ENCODE assay signal across 20 cellular contexts in the genomic region with DNA sequence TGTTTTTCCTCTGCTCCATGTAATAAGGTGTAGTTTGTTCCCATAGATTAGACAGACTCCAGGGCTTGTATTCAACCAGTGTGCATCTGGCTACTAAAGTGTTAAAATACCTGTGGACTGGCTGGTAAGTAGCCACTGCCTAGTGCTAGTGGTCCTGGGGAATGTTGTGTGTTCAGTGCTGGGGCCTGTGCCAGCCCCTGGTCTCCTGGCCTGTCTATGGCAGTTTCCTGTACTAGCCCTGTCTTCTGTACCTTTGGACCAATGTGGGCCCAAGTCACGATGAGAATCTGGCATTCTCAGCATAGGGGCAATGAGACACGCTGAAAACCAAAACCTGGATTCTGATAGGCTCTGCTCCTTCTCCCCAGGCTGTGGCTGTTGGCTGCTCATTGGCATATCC.
DNase-seq lines count a peak whose midpoint lies in the region; ATAC-seq, FAIRE-seq and TF ChIP-seq lines count a peak whose summit lies in the region.
"Had no signal": no experiment of that assay in that cellular context is flagged by ENCODE, and none has a peak within 500 bp of the region (broad histone marks: within the 10 kb centered on the region; RNA-seq: fewer than 3 reads in every experiment).

No MANE protein-coding gene starts in this region.

- no peak for TF ChIP-seq EP300 in H1 (IDR thresholded peaks at IDR 0.05; ENCODE audit: borderline replicate concordance in 1 of 2, low read depth in 2 of 2, low read length in 2 of 2)

- H2BK12ac ChIP-seq in H1 (ENCODE audit: low read depth, low read length) (no peak overlapping the region), neuronal stem cell (ENCODE audit: low read length) (no peak overlapping the region)

- H3K4me2 ChIP-seq in H1 (ENCODE audit: insufficient read depth in 1 of 2, low read depth in 2 of 2, low read length in 2 of 2) (no peak overlapping the region), neuronal stem cell (ENCODE audit: insufficient read depth, low read length, poor library complexity, severe bottlenecking) (no peak overlapping the region)

- TF ChIP-seq RAD21 in H1 (IDR thresholded peaks at IDR 0.05 in 1 of 2, conservative IDR thresholded peaks at IDR 0.05 in 1 of 2; ENCODE audit: low read depth in 2 of 2, low read length in 2 of 2), result no peak

- no peaks in the 10 kb centered on the region for H4K20me1 ChIP-seq in H1 (replicated peaks in 1 of 2; ENCODE audit: control insufficient read depth in 1 of 2, insufficient read depth in 2 of 2, low read length in 2 of 2)

- no peak overlapping the region for H3K4me3 Mint-ChIP-seq in WTC11

- H3K27me3 ChIP-seq in H1 (replicated peaks in 1 of 4; ENCODE audit: control insufficient read depth in 3 of 4, extremely low read depth in 1 of 4, insufficient read depth in 3 of 4, low read length in 3 of 4) (no peaks in the 10 kb centered on the region), neuronal stem cell (ENCODE audit: control insufficient read depth in 3 of 3, insufficient read depth in 3 of 3, low read depth in 1 of 3, low read length in 3 of 3) (no peaks in the 10 kb centered on the region), thyroid gland (no peaks in the 10 kb centered on the region)
- H3K27me3 ChIP-seq: BE2C had no signal

- H3K27ac Mint-ChIP-seq in WTC11, result peak overlapping the region; percentile 24

- no peaks in the 10 kb centered on the region for H3K27me3 Mint-ChIP-seq in WTC11 (ENCODE audit: low read depth)

- H4K8ac ChIP-seq in H1 (ENCODE audit: extremely low read depth, insufficient read depth, low read length) (no peak overlapping the region), neuronal stem cell (ENCODE audit: low read depth, low read length) (no peak overlapping the region)

- ATAC-seq in WTC11 (no peak), HG03469 (IDR thresholded peaks at IDR 0.05; ENCODE audit: unreplicated experiment) (no peak), GM19328 (IDR thresholded peaks at IDR 0.05; ENCODE audit: unreplicated experiment) (no peak)
- ATAC-seq: Panc1 had no signal

- H3K36me3 Mint-ChIP-seq in WTC11, result peaks cover 9% of the 10 kb centered on the region

- H3K23me2 ChIP-seq in H1 (ENCODE audit: low read depth, low read length), result no peaks in the 10 kb centered on the region

- H2AFZ ChIP-seq in H1 (ENCODE audit: low read length), result no peak overlapping the region
- H2AFZ ChIP-seq in neuronal stem cell (ENCODE audit: low read length), result no peak overlapping the region

- H3K9ac ChIP-seq in H1 (replicated peaks in 1 of 4; ENCODE audit: extremely low read depth in 1 of 4, low read depth in 3 of 4, low read length in 3 of 4), result no peak overlapping the region
- no peak overlapping the region for H3K9ac ChIP-seq in neuronal stem cell (ENCODE audit: low read depth, low read length, poor library complexity)

- H4K5ac ChIP-seq in H1 (ENCODE audit: insufficient read length, low read depth, low read length), result no peak overlapping the region

- no peak overlapping the region for H3K14ac ChIP-seq in H1 (ENCODE audit: insufficient read length)
- no peak overlapping the region for H3K14ac ChIP-seq in neuronal stem cell (ENCODE audit: low read length)

- H3K27ac ChIP-seq in H1 (ENCODE audit: low read depth, low read length) (no peak overlapping the region), neuronal stem cell (replicated peaks; ENCODE audit: low read length) (no peak overlapping the region), thyroid gland (peak overlapping the region in 1 of 3 donors; percentile 47)

- no peak for TF ChIP-seq POLR2A in H1 (IDR thresholded peaks at IDR 0.05; ENCODE audit: control extremely low read depth in 1 of 2, low read depth in 2 of 2, low read length in 2 of 2)
- TF ChIP-seq POLR2A in thyroid gland (IDR thresholded peaks at IDR 0.05), result no peak

- H2BK5ac ChIP-seq in H1 (ENCODE audit: low read depth, low read length) (peak overlapping the region; percentile 38; the same call in 1 of the 2 replicates), neuronal stem cell (ENCODE audit: low read length) (no peak overlapping the region)

- H3K79me2 ChIP-seq in H1 (ENCODE audit: control insufficient read depth in 1 of 2, insufficient read depth in 2 of 2, low read length in 2 of 2), result no peaks in the 10 kb centered on the region

- peaks cover 67% of the 10 kb centered on the region for H3K4me1 Mint-ChIP-seq in WTC11

- H3K4me3 ChIP-seq in H1 (ENCODE audit: extremely low read depth in 1 of 4, insufficient read depth in 2 of 4, low read depth in 3 of 4, low read length in 4 of 4), result no peak overlapping the region
- H3K4me3 ChIP-seq in neuronal stem cell (ENCODE audit: low read length in 2 of 2), result no peak overlapping the region
- no peak overlapping the region for H3K4me3 ChIP-seq in thyroid gland (replicated peaks in 1 of 3)

- H3K56ac ChIP-seq in H1 (replicated peaks; ENCODE audit: insufficient read length, low read depth, low read length), result no peak overlapping the region

- intact Hi-C loops in thyroid gland (cut with DNase I), result no loop called here

- CTCF ChIA-PET in WTC11 (lab: Charles Lee), result no interaction called here
- CTCF ChIA-PET in H1 (lab: Charles Lee; ENCODE audit: partially characterized antibody), result no interaction called here

- H2AK5ac ChIP-seq in H1 (ENCODE audit: low read depth, low read length) (no peak overlapping the region), neuronal stem cell (ENCODE audit: low read depth, low read length) (no peak overlapping the region)

- H2BK120ac ChIP-seq in H1 (replicated peaks; ENCODE audit: low read depth, low read length) (no peak overlapping the region), neuronal stem cell (ENCODE audit: low read depth, low read length) (no peak overlapping the region)

- TF ChIP-seq CTCF in WTC11 (IDR thresholded peaks at IDR 0.05), result no peak
- no peak for TF ChIP-seq CTCF in H1 (IDR thresholded peaks at IDR 0.05; ENCODE audit: control extremely low read depth in 1 of 3, insufficient read depth in 1 of 3, low read depth in 1 of 3, low read length in 3 of 3)
- no peak for TF ChIP-seq CTCF in thyroid gland (IDR thresholded peaks at IDR 0.05)

- no peak overlapping the region for H3K23ac ChIP-seq in H1 (ENCODE audit: insufficient read length)
- no peak overlapping the region for H3K23ac ChIP-seq in neuronal stem cell (ENCODE audit: low read depth, low read length, poor library complexity)

- H3K9me3 ChIP-seq in H1 (ENCODE audit: insufficient read depth in 2 of 2, low read depth in 1 of 2, low read length in 1 of 2) (no peaks in the 10 kb centered on the region), neuronal stem cell (replicated peaks in 1 of 2; ENCODE audit: control insufficient read depth in 2 of 2, insufficient read depth in 1 of 2, low read depth in 1 of 2, low read length in 2 of 2) (peaks cover 0 to 7% of the 10 kb centered on the region in 2 donors), thyroid gland (no peaks in the 10 kb centered on the region)
- H3K9me3 ChIP-seq: BE2C had no signal

- WGBS in H1 (ENCODE audit: extremely low coverage in 1 of 2, insufficient coverage in 1 of 2, insufficient read length in 1 of 2, insufficient replicate concordance in 2 of 2, low coverage in 1 of 2, low lambda C conversion rate in 2 of 2, missing lambda C conversion rate in 1 of 2), 2 experiments, result 92% methylated on average over 2 of the region's 2 CpGs; no CpG with 5 or more reads in 1 of the 2 experiments
- no CpG with 5 or more reads among the region's 2 CpGs for WGBS in neuronal stem cell (ENCODE audit: extremely low coverage in 2 of 2, insufficient read length in 2 of 2, insufficient replicate concordance in 1 of 2), 2 donors
- WGBS in thyroid gland, 2 donors, result 85% methylated on average over 2 of the region's 2 CpGs

- H4K91ac ChIP-seq in H1 (replicated peaks; ENCODE audit: insufficient read length, low read length) (no peak overlapping the region), neuronal stem cell (ENCODE audit: low read depth, low read length, poor library complexity) (no peak overlapping the region)

- H3K36me3 ChIP-seq in H1 (ENCODE audit: control insufficient read depth in 2 of 4, insufficient read depth in 4 of 4, low read length in 3 of 4) (no peaks in the 10 kb centered on the region), neuronal stem cell (replicated peaks in 1 of 2; ENCODE audit: control insufficient read depth in 2 of 2, insufficient read depth in 2 of 2, low read length in 2 of 2) (no peaks in the 10 kb centered on the region), thyroid gland (no peaks in the 10 kb centered on the region)
- H3K36me3 ChIP-seq: BE2C had no signal

- peaks cover 10% of the 10 kb centered on the region for H3K9me3 Mint-ChIP-seq in WTC11

- DNase-seq in WTC11 (ENCODE audit: low spot score) (no peak), H1 (ENCODE audit: low read depth in 1 of 2, low spot score in 2 of 2) (no peak), neuronal stem cell (ENCODE audit: low spot score) (no peak), thyroid gland (peak; percentile 35 to 40), amniotic stem cell (lab: John Stamatoyannopoulos, UW) (no peak)
- DNase-seq: BE2C; EL; GF-D8; H7; Karpas-422; NCI-H1694; NCI-H2081; NCI-H2171; NCI-H345; NCI-H524; NCI-H774; NK-92 treated with Interleukin-12 subunit alpha and Interleukin-12 subunit beta, amount 100 ng/mL, for 24 hours had no signal

- FAIRE-seq in H1 (lab: Jason Lieb, UNC), result no peak

- POLR2A ChIA-PET in WTC11 (lab: Charles Lee) (no interaction called here), H1 (lab: Charles Lee; ENCODE audit: partially characterized antibody) (no interaction called here)

- no peak overlapping the region for H3K18ac ChIP-seq in H1 (ENCODE audit: extremely low read depth, low read length)
- peak overlapping the region; percentile 27 for H3K18ac ChIP-seq in neuronal stem cell (ENCODE audit: low read length)

- no peak overlapping the region for H2BK20ac ChIP-seq in H1 (ENCODE audit: low read length)

- no peak overlapping the region for H2BK15ac ChIP-seq in H1 (ENCODE audit: low read length)
- no peak overlapping the region for H2BK15ac ChIP-seq in neuronal stem cell (ENCODE audit: low read length)

- H3K4ac ChIP-seq in H1 (replicated peaks; ENCODE audit: insufficient read length, low read depth, low read length) (no peak overlapping the region), neuronal stem cell (ENCODE audit: low read length) (no peak overlapping the region)

- H3K4me1 ChIP-seq in H1 (replicated peaks in 1 of 4; ENCODE audit: control insufficient read depth in 3 of 4, insufficient read depth in 4 of 4, low read length in 3 of 4) (peaks cover 4 to 12% (median 8%) of the 10 kb centered on the region in 4 experiments), neuronal stem cell (ENCODE audit: control insufficient read depth in 2 of 2, insufficient read depth in 1 of 2, low read depth in 1 of 2, low read length in 2 of 2) (peaks cover 2 to 9% of the 10 kb centered on the region in 2 donors), thyroid gland (peaks cover 52 to 69% of the 10 kb centered on the region in 2 donors)
- H3K4me1 ChIP-seq: BE2C had no signal

- H3K79me1 ChIP-seq in H1 (ENCODE audit: low read depth, low read length) (no peaks in the 10 kb centered on the region), neuronal stem cell (ENCODE audit: low read depth, low read length) (no peaks in the 10 kb centered on the region)

TF ChIP-seq in WTC11, 78 proteins besides CTCF, POLR2A, EP300 and RAD21 (continues in another document):
- TF ChIP-seq TCF7 (CRISPR knock-in tag; IDR thresholded peaks at IDR 0.05; ENCODE audit: low read depth) (no peak), RORB (CRISPR knock-in tag; IDR thresholded peaks at IDR 0.05) (no peak)

Comparison
In these comparisons a context has a peak if more than half of its experiments do, and no peak if none do; other contexts are left out.
1. DNase-seq: peak in thyroid gland (2 of 2); none in WTC11 (single experiment), H1 (0 of 2), neuronal stem cell (single experiment) and amniotic stem cell (single experiment).